In the genomic region with DNA sequence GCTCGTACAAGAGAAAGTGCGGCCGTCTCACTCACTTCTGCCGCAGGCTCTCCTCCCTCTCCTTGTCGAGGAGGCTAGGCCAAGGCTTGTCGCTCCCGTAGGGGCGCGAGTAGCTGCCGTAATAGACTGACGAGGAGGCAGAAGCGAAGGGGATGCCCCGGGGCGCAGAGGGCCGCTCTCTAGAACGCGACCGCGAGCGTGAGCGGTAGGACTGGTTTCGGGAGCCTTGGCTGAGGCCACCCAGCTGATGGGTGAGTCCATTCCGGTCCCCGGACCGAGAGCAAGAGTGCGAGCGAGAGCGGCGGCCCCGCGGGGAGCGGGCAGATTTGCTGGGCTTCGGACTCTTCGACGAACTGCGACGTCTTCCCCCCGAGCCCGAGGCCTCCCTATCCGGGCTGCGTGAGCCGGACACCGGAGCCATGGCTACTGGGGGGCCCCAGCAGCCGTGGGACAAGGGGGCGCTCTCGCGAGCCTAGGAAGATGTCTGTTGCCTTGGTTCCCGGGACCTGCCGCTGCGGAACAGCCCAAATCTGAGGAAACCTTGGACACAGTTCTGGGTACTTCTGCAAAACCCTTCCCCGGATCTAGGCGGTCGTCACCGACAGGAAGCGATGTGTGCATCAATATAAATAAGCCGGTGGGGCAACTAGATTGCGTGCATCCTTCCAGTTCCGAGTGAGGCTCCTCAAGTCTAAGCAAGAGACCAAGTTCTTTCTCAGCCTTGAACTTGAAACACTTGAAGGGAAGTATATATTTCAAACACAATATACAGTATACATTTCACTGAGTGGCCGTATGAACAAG, we compare ENCODE assay signal across 1 cellular context.
A peak's percentile ranks its signal among the peaks of the same experiment; 100 is the strongest.
TF ChIP-seq lines count a peak whose summit lies in the region.

A gene (minus strand): TSS at position 567 of the 804 bp plus-strand sequence. CDS start 146 bp downstream, at position 421.

TF ChIP-seq in HEK293, 187 proteins besides CTCF, POLR2A, EP300 and RAD21 (continued from another document and continues in another):
- TF ChIP-seq, protein P1, sequence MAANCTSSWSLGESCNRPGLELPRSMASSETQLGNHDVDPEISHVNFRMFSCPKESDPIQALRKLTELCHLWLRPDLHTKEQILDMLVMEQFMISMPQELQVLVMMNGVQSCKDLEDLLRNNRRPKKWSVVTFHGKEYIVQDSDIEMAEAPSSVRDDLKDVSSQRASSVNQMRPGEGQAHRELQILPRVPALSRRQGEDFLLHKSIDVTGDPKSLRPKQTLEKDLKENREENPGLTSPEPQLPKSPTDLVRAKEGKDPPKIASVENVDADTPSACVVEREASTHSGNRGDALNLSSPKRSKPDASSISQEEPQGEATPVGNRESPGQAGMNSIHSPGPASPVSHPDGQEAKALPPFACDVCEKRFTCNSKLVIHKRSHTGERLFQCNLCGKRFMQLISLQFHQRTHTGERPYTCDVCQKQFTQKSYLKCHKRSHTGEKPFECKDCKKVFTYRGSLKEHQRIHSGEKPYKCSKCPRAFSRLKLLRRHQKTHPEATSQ (tag by site-specific recombination; IDR thresholded peaks at IDR 0.05): peak; percentile 79; the same call in 1 of the 2 replicates
- TF ChIP-seq BCL11A (tag by site-specific recombination; IDR thresholded peaks at IDR 0.05; ENCODE audit: low read depth): no peak
- peak; percentile 91; the same call in 1 of the 2 replicates for TF ChIP-seq PRDM1 (tag by site-specific recombination; IDR thresholded peaks at IDR 0.05)
- no peak for TF ChIP-seq WT1 (tag by site-specific recombination; IDR thresholded peaks at IDR 0.05)
- TF ChIP-seq, protein P2, sequence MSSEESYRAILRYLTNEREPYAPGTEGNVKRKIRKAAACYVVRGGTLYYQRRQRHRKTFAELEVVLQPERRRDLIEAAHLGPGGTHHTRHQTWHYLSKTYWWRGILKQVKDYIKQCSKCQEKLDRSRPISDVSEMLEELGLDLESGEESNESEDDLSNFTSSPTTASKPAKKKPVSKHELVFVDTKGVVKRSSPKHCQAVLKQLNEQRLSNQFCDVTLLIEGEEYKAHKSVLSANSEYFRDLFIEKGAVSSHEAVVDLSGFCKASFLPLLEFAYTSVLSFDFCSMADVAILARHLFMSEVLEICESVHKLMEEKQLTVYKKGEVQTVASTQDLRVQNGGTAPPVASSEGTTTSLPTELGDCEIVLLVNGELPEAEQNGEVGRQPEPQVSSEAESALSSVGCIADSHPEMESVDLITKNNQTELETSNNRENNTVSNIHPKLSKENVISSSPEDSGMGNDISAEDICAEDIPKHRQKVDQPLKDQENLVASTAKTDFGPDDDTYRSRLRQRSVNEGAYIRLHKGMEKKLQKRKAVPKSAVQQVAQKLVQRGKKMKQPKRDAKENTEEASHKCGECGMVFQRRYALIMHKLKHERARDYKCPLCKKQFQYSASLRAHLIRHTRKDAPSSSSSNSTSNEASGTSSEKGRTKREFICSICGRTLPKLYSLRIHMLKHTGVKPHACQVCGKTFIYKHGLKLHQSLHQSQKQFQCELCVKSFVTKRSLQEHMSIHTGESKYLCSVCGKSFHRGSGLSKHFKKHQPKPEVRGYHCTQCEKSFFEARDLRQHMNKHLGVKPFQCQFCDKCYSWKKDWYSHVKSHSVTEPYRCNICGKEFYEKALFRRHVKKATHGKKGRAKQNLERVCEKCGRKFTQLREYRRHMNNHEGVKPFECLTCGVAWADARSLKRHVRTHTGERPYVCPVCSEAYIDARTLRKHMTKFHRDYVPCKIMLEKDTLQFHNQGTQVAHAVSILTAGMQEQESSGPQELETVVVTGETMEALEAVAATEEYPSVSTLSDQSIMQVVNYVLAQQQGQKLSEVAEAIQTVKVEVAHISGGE (tag by site-specific recombination; conservative IDR thresholded peaks at IDR 0.05; ENCODE audit: low read depth): peak; percentile 100
- TF ChIP-seq ZNF211 (tag by site-specific recombination; IDR thresholded peaks at IDR 0.05; ENCODE audit: low read depth): no peak
- no peak for TF ChIP-seq ZNF510 (tag by site-specific recombination; IDR thresholded peaks at IDR 0.05; ENCODE audit: insufficient replicate concordance)
- peak; percentile 80 for TF ChIP-seq IKZF3 (tag by site-specific recombination; IDR thresholded peaks at IDR 0.05)
- TF ChIP-seq ZSCAN23 (tag by site-specific recombination; IDR thresholded peaks at IDR 0.05): no peak
- TF ChIP-seq ZNF184 (tag by site-specific recombination; IDR thresholded peaks at IDR 0.05): peak; percentile 72; the same call in 1 of the 2 replicates
- TF ChIP-seq ZNF660 (tag by site-specific recombination; IDR thresholded peaks at IDR 0.05): peak; percentile 98
- TF ChIP-seq ZNF239 (tag by site-specific recombination; IDR thresholded peaks at IDR 0.05): no peak
- TF ChIP-seq, protein P3, sequence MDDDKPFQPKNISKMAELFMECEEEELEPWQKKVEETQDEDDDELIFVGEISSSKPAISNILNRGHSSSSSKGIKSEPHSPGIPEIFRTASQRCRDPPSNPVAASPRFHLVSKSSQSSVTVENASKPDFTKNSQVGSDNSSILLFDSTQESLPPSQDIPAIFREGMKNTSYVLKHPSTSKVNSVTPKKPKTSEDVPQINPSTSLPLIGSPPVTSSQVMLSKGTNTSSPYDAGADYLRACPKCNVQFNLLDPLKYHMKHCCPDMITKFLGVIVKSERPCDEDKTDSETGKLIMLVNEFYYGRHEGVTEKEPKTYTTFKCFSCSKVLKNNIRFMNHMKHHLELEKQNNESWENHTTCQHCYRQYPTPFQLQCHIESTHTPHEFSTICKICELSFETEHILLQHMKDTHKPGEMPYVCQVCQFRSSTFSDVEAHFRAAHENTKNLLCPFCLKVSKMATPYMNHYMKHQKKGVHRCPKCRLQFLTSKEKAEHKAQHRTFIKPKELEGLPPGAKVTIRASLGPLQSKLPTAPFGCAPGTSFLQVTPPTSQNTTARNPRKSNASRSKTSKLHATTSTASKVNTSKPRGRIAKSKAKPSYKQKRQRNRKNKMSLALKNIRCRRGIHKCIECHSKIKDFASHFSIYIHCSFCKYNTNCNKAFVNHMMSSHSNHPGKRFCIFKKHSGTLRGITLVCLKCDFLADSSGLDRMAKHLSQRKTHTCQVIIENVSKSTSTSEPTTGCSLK (tag by site-specific recombination; IDR thresholded peaks at IDR 0.05): no peak
- TF ChIP-seq GLIS2 (tag by site-specific recombination; IDR thresholded peaks at IDR 0.05): peak; percentile 90
- TF ChIP-seq, protein P4, sequence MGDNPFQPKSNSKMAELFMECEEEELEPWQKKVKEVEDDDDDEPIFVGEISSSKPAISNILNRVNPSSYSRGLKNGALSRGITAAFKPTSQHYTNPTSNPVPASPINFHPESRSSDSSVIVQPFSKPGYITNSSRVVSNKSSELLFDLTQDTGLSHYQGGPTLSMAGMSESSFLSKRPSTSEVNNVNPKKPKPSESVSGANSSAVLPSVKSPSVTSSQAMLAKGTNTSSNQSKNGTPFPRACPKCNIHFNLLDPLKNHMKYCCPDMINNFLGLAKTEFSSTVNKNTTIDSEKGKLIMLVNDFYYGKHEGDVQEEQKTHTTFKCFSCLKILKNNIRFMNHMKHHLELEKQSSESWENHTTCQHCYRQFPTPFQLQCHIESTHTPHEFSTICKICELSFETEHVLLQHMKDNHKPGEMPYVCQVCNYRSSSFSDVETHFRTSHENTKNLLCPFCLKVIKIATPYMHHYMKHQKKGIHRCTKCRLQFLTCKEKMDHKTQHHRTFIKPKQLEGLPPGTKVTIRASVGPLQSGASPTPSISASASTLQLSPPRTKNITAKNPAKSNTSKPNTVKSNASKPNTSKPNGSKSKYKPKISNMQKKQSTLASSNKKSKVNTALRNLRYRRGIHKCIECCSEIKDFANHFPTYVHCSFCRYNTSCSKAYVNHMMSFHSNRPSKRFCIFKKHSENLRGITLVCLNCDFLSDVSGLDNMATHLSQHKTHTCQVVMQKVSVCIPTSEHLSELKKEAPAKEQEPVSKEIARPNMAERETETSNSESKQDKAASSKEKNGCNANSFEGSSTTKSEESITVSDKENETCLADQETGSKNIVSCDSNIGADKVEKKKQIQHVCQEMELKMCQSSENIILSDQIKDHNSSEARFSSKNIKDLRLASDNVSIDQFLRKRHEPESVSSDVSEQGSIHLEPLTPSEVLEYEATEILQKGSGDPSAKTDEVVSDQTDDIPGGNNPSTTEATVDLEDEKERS (tag by site-specific recombination; IDR thresholded peaks at IDR 0.05): 0 out of 2 replicates have a peak, but pooled peaks have one; percentile 48
- TF ChIP-seq GLIS1 (tag by site-specific recombination; IDR thresholded peaks at IDR 0.05): peak; percentile 29; the same call in 1 of the 2 replicates
- TF ChIP-seq RBAK (tag by site-specific recombination; IDR thresholded peaks at IDR 0.05): no peak
- TF ChIP-seq, protein P5, sequence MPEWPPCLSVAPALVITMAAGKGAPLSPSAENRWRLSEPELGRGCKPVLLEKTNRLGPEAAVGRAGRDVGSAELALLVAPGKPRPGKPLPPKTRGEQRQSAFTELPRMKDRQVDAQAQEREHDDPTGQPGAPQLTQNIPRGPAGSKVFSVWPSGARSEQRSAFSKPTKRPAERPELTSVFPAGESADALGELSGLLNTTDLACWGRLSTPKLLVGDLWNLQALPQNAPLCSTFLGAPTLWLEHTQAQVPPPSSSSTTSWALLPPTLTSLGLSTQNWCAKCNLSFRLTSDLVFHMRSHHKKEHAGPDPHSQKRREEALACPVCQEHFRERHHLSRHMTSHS (tag by site-specific recombination; IDR thresholded peaks at IDR 0.05): no peak
- no peak for TF ChIP-seq ZNF350 (tag by site-specific recombination; IDR thresholded peaks at IDR 0.05)
- no peak for TF ChIP-seq ZFP41 (tag by site-specific recombination; IDR thresholded peaks at IDR 0.05; ENCODE audit: borderline replicate concordance)
- TF ChIP-seq ZNF423 (tag by site-specific recombination; IDR thresholded peaks at IDR 0.05): no peak
- TF ChIP-seq ZNF677 (tag by site-specific recombination; IDR thresholded peaks at IDR 0.05): no peak
- TF ChIP-seq ZNF248 (tag by site-specific recombination; IDR thresholded peaks at IDR 0.05): no peak
- TF ChIP-seq ZNF132 (tag by site-specific recombination; IDR thresholded peaks at IDR 0.05; ENCODE audit: borderline replicate concordance): no peak
- TF ChIP-seq SP2 (tag by site-specific recombination; IDR thresholded peaks at IDR 0.05): peak; percentile 80
- TF ChIP-seq ZNF302 (tag by site-specific recombination; IDR thresholded peaks at IDR 0.05; ENCODE audit: low read depth): no peak
- no peak for TF ChIP-seq ZNF658 (tag by site-specific recombination; IDR thresholded peaks at IDR 0.05)
- TF ChIP-seq, protein P6, sequence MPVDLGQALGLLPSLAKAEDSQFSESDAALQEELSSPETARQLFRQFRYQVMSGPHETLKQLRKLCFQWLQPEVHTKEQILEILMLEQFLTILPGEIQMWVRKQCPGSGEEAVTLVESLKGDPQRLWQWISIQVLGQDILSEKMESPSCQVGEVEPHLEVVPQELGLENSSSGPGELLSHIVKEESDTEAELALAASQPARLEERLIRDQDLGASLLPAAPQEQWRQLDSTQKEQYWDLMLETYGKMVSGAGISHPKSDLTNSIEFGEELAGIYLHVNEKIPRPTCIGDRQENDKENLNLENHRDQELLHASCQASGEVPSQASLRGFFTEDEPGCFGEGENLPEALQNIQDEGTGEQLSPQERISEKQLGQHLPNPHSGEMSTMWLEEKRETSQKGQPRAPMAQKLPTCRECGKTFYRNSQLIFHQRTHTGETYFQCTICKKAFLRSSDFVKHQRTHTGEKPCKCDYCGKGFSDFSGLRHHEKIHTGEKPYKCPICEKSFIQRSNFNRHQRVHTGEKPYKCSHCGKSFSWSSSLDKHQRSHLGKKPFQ (tag by site-specific recombination; IDR thresholded peaks at IDR 0.05): no peak
- TF ChIP-seq, protein P7, sequence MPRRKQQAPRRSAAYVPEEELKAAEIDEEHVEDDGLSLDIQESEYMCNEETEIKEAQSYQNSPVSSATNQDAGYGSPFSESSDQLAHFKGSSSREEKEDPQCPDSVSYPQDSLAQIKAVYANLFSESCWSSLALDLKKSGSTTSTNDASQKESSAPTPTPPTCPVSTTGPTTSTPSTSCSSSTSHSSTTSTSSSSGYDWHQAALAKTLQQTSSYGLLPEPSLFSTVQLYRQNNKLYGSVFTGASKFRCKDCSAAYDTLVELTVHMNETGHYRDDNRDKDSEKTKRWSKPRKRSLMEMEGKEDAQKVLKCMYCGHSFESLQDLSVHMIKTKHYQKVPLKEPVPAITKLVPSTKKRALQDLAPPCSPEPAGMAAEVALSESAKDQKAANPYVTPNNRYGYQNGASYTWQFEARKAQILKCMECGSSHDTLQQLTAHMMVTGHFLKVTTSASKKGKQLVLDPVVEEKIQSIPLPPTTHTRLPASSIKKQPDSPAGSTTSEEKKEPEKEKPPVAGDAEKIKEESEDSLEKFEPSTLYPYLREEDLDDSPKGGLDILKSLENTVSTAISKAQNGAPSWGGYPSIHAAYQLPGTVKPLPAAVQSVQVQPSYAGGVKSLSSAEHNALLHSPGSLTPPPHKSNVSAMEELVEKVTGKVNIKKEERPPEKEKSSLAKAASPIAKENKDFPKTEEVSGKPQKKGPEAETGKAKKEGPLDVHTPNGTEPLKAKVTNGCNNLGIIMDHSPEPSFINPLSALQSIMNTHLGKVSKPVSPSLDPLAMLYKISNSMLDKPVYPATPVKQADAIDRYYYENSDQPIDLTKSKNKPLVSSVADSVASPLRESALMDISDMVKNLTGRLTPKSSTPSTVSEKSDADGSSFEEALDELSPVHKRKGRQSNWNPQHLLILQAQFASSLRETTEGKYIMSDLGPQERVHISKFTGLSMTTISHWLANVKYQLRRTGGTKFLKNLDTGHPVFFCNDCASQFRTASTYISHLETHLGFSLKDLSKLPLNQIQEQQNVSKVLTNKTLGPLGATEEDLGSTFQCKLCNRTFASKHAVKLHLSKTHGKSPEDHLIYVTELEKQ (tag by site-specific recombination; IDR thresholded peaks at IDR 0.05; ENCODE audit: borderline replicate concordance): no peak
- no peak for TF ChIP-seq ZNF747 (tag by site-specific recombination; IDR thresholded peaks at IDR 0.05)
- TF ChIP-seq, protein P8, sequence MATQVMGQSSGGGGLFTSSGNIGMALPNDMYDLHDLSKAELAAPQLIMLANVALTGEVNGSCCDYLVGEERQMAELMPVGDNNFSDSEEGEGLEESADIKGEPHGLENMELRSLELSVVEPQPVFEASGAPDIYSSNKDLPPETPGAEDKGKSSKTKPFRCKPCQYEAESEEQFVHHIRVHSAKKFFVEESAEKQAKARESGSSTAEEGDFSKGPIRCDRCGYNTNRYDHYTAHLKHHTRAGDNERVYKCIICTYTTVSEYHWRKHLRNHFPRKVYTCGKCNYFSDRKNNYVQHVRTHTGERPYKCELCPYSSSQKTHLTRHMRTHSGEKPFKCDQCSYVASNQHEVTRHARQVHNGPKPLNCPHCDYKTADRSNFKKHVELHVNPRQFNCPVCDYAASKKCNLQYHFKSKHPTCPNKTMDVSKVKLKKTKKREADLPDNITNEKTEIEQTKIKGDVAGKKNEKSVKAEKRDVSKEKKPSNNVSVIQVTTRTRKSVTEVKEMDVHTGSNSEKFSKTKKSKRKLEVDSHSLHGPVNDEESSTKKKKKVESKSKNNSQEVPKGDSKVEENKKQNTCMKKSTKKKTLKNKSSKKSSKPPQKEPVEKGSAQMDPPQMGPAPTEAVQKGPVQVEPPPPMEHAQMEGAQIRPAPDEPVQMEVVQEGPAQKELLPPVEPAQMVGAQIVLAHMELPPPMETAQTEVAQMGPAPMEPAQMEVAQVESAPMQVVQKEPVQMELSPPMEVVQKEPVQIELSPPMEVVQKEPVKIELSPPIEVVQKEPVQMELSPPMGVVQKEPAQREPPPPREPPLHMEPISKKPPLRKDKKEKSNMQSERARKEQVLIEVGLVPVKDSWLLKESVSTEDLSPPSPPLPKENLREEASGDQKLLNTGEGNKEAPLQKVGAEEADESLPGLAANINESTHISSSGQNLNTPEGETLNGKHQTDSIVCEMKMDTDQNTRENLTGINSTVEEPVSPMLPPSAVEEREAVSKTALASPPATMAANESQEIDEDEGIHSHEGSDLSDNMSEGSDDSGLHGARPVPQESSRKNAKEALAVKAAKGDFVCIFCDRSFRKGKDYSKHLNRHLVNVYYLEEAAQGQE (tag by site-specific recombination; IDR thresholded peaks at IDR 0.05): no peak; the same call in 1 of the 2 replicates
- TF ChIP-seq ZNF354C (tag by site-specific recombination; IDR thresholded peaks at IDR 0.05; ENCODE audit: borderline replicate concordance, low read depth): no peak
- no peak; the same call in none of the 2 replicates for TF ChIP-seq ZFP37 (tag by site-specific recombination; IDR thresholded peaks at IDR 0.05)
